Comparison of ENCODE assay signal across 8 cellular contexts in the genomic region with DNA sequence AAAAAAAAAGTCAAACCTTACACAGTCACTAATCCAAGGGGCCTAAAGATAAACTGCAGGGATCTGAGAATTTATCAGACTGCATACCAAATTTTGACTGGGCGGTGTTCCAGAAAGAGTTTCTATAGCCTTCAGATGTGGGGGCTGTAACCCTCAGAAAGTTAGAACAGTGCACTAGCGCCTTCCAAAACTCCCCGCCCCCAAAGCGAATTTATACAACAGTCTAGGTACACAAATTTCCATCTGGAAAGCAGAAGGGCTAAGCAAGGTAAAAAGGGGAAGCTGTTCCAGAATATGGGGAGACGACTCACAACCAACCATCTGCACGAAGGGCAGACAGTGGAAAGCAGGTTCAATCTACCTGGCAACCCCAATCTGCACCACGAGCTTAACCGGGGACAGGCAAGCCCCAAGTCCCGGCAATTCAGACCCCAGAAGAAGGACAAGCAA. TPM values are rescaled to one million over a fixed set of nuclear protein-coding genes. Genes with fewer than 3 reads are reported as not detected.
DNase-seq lines count a peak whose midpoint lies in the region; ATAC-seq, FAIRE-seq and TF ChIP-seq lines count a peak whose summit lies in the region.

No MANE protein-coding gene starts in this region.

- TF ChIP-seq CTCF in SU-DHL-6 (IDR thresholded peaks at IDR 0.05; ENCODE audit: insufficient read depth, low read length, poor library complexity, severe bottlenecking) (no peak), endothelial cell of umbilical vein (IDR thresholded peaks at IDR 0.05; ENCODE audit: extremely low read depth in 1 of 2, insufficient read depth in 1 of 2, low read depth in 1 of 2, low read length in 2 of 2) (no peak), neural cell (IDR thresholded peaks at IDR 0.05; ENCODE audit: poor library complexity, severe bottlenecking) (no peak)

- H3K79me2 ChIP-seq in SU-DHL-6 (ENCODE audit: insufficient read depth, low read length) (peaks cover 24% of the 10 kb centered on the region), endothelial cell of umbilical vein (ENCODE audit: control insufficient read depth, insufficient read depth, low read length) (no peaks in the 10 kb centered on the region), neural cell (replicated peaks; ENCODE audit: insufficient read depth, low read length) (no peaks in the 10 kb centered on the region)

- peak; percentile 80 for FAIRE-seq in GM12892 (lab: Jason Lieb, UNC)
- no peak for FAIRE-seq in endothelial cell of umbilical vein (lab: Jason Lieb, UNC)

- ATAC-seq in HG03025 (IDR thresholded peaks at IDR 0.05; ENCODE audit: low FRiP score, unreplicated experiment), result peak; percentile 27
- ATAC-seq in GM19467 (IDR thresholded peaks at IDR 0.05; ENCODE audit: unreplicated experiment), result no peak

- CTCF ChIA-PET in endothelial cell of umbilical vein (lab: Charles Lee), result interaction anchor here (0.7 to 5.2 kb wide), 18 partner anchors 11 to 344 kb away, joined by 3 to 45 read pairs (median 6); a partner anchor contains a TSS

- H3K4me3 ChIP-seq in SU-DHL-6 (ENCODE audit: insufficient read depth, low read length, poor library complexity, severe bottlenecking) (peak overlapping the region; percentile 69), endothelial cell of umbilical vein (replicated peaks in 1 of 3; ENCODE audit: insufficient read depth in 1 of 3, low read depth in 1 of 3, low read length in 3 of 3) (peak overlapping the region; percentile 61 to 95 (median 61)), neural cell (ENCODE audit: low read length) (peak overlapping the region; percentile 96)

- H3K9me3 ChIP-seq in SU-DHL-6 (ENCODE audit: insufficient read depth, low read length) (0 out of 2 replicates have a peak, but pooled peaks cover 3% of the 10 kb centered on the region), endothelial cell of umbilical vein (replicated peaks; ENCODE audit: control insufficient read depth, insufficient read depth, low read length) (no peaks in the 10 kb centered on the region), neural cell (ENCODE audit: low read length) (no peaks in the 10 kb centered on the region)

- H3K4me1 ChIP-seq in endothelial cell of umbilical vein (ENCODE audit: control insufficient read depth, extremely low read depth, insufficient read depth, low read length), result peaks cover 5% of the 10 kb centered on the region

- no peaks in the 10 kb centered on the region for H3K9me1 ChIP-seq in endothelial cell of umbilical vein (replicated peaks; ENCODE audit: control insufficient read depth, extremely low read depth, insufficient read depth, low read length)

- H2AFZ ChIP-seq in SU-DHL-6 (ENCODE audit: low read depth, low read length, severe bottlenecking) (peak overlapping the region; percentile 81), endothelial cell of umbilical vein (ENCODE audit: low read depth, low read length) (peak overlapping the region; percentile 99), neural cell (ENCODE audit: low read depth, low read length) (peak overlapping the region; percentile 36)

- intact Hi-C loops in endothelial cell of umbilical vein (cut with micrococcal nuclease), result loop anchor here (2.0 to 5.0 kb wide), 2 partner anchors 21 to 35 kb away; no protein-coding TSS in a partner anchor

- dilution Hi-C loops in endothelial cell of umbilical vein (cut with MboI; ENCODE audit: extremely low pct_ligation_motif_present, low sequenced_read_pairs), result no loop called here

- H3F3A ChIP-seq in SU-DHL-6 (ENCODE audit: insufficient read depth), result peaks cover 6% of the 10 kb centered on the region; the same call in 1 of the 2 replicates
- H3F3A ChIP-seq in neural cell (ENCODE audit: insufficient read depth, low read length, poor library complexity, severe bottlenecking), result no peaks in the 10 kb centered on the region

- TF ChIP-seq RAD21 in neural cell (conservative IDR thresholded peaks at IDR 0.05), result no peak

- TF ChIP-seq EP300 in neural cell (conservative IDR thresholded peaks at IDR 0.05; ENCODE audit: poor library complexity, severe bottlenecking), result no peak

- TF ChIP-seq POLR2A in GM12892 (IDR thresholded peaks at IDR 0.05; ENCODE audit: low read depth, low read length) (no peak), endothelial cell of umbilical vein (IDR thresholded peaks at IDR 0.05; ENCODE audit: low read depth, low read length) (no peak)

- no peak for DNase-seq in GM12892 (ENCODE audit: insufficient read length)
- peak; percentile 25 for DNase-seq in endothelial cell of umbilical vein (ENCODE audit: low read depth, low spot score)
- no peak for DNase-seq in inferior parietal cortex (ENCODE audit: extremely low spot score)
- DNase-seq in DMS114 treated with DMSO at 0.1 percent for 48 hours (lab: John Stamatoyannopoulos, UW; ENCODE audit: unreplicated experiment), result no peak

- POLR2A ChIA-PET in endothelial cell of umbilical vein (lab: Charles Lee), result interaction anchor here (0.6 to 0.7 kb wide), 2 partner anchors 10 to 865 kb away, joined by 3 to 4 read pairs; no protein-coding TSS in a partner anchor

- H4K20me1 ChIP-seq in SU-DHL-6 (ENCODE audit: low read depth, low read length), result no peaks in the 10 kb centered on the region
- no peaks in the 10 kb centered on the region for H4K20me1 ChIP-seq in endothelial cell of umbilical vein (replicated peaks; ENCODE audit: control insufficient read depth, extremely low read depth, insufficient read depth, low read length)
- H4K20me1 ChIP-seq in neural cell (ENCODE audit: insufficient read depth), result no peaks in the 10 kb centered on the region

- H3K36me3 ChIP-seq in SU-DHL-6 (ENCODE audit: low read length) (peaks cover 14% of the 10 kb centered on the region), endothelial cell of umbilical vein (ENCODE audit: control insufficient read depth in 2 of 2, extremely low read depth in 1 of 2, insufficient read depth in 2 of 2, low read length in 2 of 2) (no peaks in the 10 kb centered on the region), neural cell (ENCODE audit: insufficient read depth, low read length) (no peaks in the 10 kb centered on the region)

- H3K4me2 ChIP-seq in SU-DHL-6 (ENCODE audit: low read depth, low read length, poor library complexity, severe bottlenecking) (peak overlapping the region; percentile 71), endothelial cell of umbilical vein (ENCODE audit: insufficient read depth, low read length) (peak overlapping the region; percentile 68), neural cell (ENCODE audit: low read length) (peak overlapping the region; percentile 32)

- BruUV-seq in endothelial cell of umbilical vein (replicated peaks; lab: Mats Ljungman, UMichigan), result no TSS peak

- H3K27ac ChIP-seq in SU-DHL-6 (ENCODE audit: low read depth, low read length) (peak overlapping the region; percentile 81), endothelial cell of umbilical vein (ENCODE audit: insufficient read depth, low read depth, low read length) (no peak overlapping the region), neural cell (ENCODE audit: low read length) (no peak overlapping the region)

- H3K9me2 ChIP-seq in SU-DHL-6 (replicated peaks; ENCODE audit: insufficient read depth, low read length), result no peaks in the 10 kb centered on the region
- no peaks in the 10 kb centered on the region for H3K9me2 ChIP-seq in neural cell (ENCODE audit: insufficient read depth, low read length)

- H3K27me3 ChIP-seq in SU-DHL-6 (ENCODE audit: low read length), result no peaks in the 10 kb centered on the region
- H3K27me3 ChIP-seq in endothelial cell of umbilical vein (ENCODE audit: control insufficient read depth in 2 of 2, insufficient read depth in 2 of 2, low read length in 2 of 2), result no peaks in the 10 kb centered on the region
- peaks cover 4% of the 10 kb centered on the region for H3K27me3 ChIP-seq in neural cell (ENCODE audit: insufficient read depth, low read depth, low read length)

- H3K9ac ChIP-seq in SU-DHL-6 (ENCODE audit: low read length), result peak overlapping the region; percentile 65
- peak overlapping the region; percentile 46 for H3K9ac ChIP-seq in endothelial cell of umbilical vein (replicated peaks; ENCODE audit: extremely low read depth, insufficient read depth, low read length)
- H3K9ac ChIP-seq in neural cell (ENCODE audit: low read length), result peak overlapping the region; percentile 69

TF ChIP-seq in endothelial cell of umbilical vein, 7 proteins besides CTCF, POLR2A, EP300 and RAD21 (continues in another document):
- TF ChIP-seq MYC (IDR thresholded peaks at IDR 0.05; ENCODE audit: low read depth, low read length) (no peak), EZH2 (IDR thresholded peaks at IDR 0.05; ENCODE audit: borderline replicate concordance, low read depth, low read length, severe bottlenecking) (no peak)

TF ChIP-seq in neural cell, 6 proteins besides CTCF, POLR2A, EP300 and RAD21:
- no peak for TF ChIP-seq SMC3 (conservative IDR thresholded peaks at IDR 0.05; ENCODE audit: poor library complexity)

RNA-seq across cellular contexts. Expression of gene ERMP1, which starts 0.8 kb away (rescaled TPM):
- polyA plus RNA-seq in GM12892 (2012; ENCODE audit: missing spikeins), result 8.4 TPM
- total RNA-seq in endothelial cell of umbilical vein, result 16.6 and 20.1 TPM in 2 replicates
- 7.7 and 9.7 TPM in 2 replicates for polyA plus RNA-seq in endothelial cell of umbilical vein
- polyA plus RNA-seq in endothelial cell of umbilical vein (2011; cell fraction: cytosol; rRNA removed), result 7.7 and 8.1 TPM in 2 replicates
- polyA plus RNA-seq in endothelial cell of umbilical vein (2011; cell fraction: nucleus; rRNA removed), result 9.6 and 12.5 TPM in 2 replicates
- polyA plus RNA-seq in endothelial cell of umbilical vein (2012), result 14.5 and 18.2 TPM in 2 replicates
- polyA minus RNA-seq in endothelial cell of umbilical vein, result 25.8 and 26.4 TPM in 2 replicates
- 30.8 TPM for polyA minus RNA-seq in endothelial cell of umbilical vein (2011; cell fraction: cytosol; rRNA and poly(A)+ RNA removed)
- polyA minus RNA-seq in endothelial cell of umbilical vein (2011; cell fraction: nucleus; rRNA and poly(A)+ RNA removed), result 12.8 and 18.5 TPM in 2 replicates
- polyA plus RNA-seq in neural cell, result 7.3 and 7.8 TPM in 2 replicates
- 17.8 and 21.6 TPM in 2 replicates for polyA minus RNA-seq in neural cell

RNA-seq across cellular contexts. Expression of gene MLANA, which starts 58.6 kb away (rescaled TPM):
- polyA plus RNA-seq in GM12892 (2012; ENCODE audit: missing spikeins), result 0.64 TPM
- total RNA-seq in endothelial cell of umbilical vein, result not detected in 2 replicates
- polyA plus RNA-seq in endothelial cell of umbilical vein, result not detected in 2 replicates
- not detected in 2 replicates for polyA plus RNA-seq in endothelial cell of umbilical vein (2011; cell fraction: cytosol; rRNA removed)
- polyA plus RNA-seq in endothelial cell of umbilical vein (2011; cell fraction: nucleus; rRNA removed), result not detected in 2 replicates
- 0.34 and 0.50 TPM in 2 replicates for polyA plus RNA-seq in endothelial cell of umbilical vein (2012)
- polyA minus RNA-seq in endothelial cell of umbilical vein, result not detected in 2 replicates
- polyA minus RNA-seq in endothelial cell of umbilical vein (2011; cell fraction: cytosol; rRNA and poly(A)+ RNA removed), result not detected
- not detected in 2 replicates for polyA minus RNA-seq in endothelial cell of umbilical vein (2011; cell fraction: nucleus; rRNA and poly(A)+ RNA removed)
- polyA plus RNA-seq in neural cell, result not detected in 2 replicates
- not detected in 2 replicates for polyA minus RNA-seq in neural cell

Comparison
In these comparisons a context has a peak if more than half of its experiments do, and no peak if none do; other contexts are left out.
1. H2AFZ ChIP-seq: peak in every context shown above with its lines; median percentile 99 in endothelial cell of umbilical vein; 81 in SU-DHL-6; 36 in neural cell.